ENCODE assay signal across 19 cellular contexts in the genomic region with DNA sequence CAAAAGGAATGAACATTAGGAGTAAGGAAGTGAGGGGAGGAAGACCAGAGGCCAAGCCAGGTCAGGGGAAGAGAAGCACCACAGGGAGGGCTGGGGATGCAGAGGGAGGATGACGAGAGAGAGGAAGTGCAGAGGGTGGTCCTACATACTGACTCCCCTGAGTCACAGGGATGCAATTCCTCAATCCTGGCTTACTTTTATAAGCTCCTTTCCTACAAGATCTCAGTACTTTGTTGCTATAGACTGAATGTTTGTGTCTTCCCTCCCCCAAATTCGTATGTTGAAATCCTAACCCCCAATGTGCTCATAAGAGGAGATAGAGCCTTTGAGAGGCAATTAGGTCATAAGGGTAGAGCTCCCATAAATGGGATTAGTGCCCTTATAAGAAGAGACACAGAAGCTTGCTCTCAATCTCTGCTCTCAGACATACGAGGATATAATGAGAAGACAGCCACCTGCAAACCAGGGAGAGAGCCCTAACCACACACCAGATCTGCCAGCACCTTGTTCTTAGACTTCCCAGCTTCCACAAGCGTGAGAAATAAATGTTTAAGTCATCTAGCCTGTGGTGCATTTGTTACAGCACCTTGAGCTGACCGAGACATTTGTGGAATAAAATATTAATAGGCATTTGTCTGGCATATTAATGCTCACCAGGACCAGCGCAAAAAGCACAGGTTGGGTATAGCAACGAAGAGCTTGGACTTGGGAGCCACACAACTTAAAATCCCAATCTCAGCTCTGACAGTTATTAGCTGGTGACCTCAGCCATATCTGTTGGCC.
"Had no signal": no experiment of that assay in that cellular context is flagged by ENCODE, and none has a peak within 500 bp of the region (broad histone marks: within the 10 kb centered on the region; RNA-seq: fewer than 3 reads in every experiment).

No MANE protein-coding gene starts in this region.

- H3K36me3 Mint-ChIP-seq: activated naive CD4-positive, alpha-beta T cell treated with anti-CD3 and anti-CD28 coated beads, Interleukin-2, amount 10 ng/mL, durations not matched to agents 7 days and 5 days; mesothelial cell of epicardium; naive thymus-derived CD8-positive, alpha-beta T cell had no signal

- H3K9me3 Mint-ChIP-seq: activated CD4-positive, alpha-beta memory T cell treated with anti-CD3 and anti-CD28 coated beads, Interleukin-2, amount 10 ng/mL, durations not matched to agents 7 days and 5 days; activated CD4-positive, alpha-beta T cell treated with anti-CD3 and anti-CD28 coated beads, Interleukin-2, amount 10 ng/mL, durations not matched to agents 24 days and 14 days; activated naive CD4-positive, alpha-beta T cell treated with anti-CD3 and anti-CD28 coated beads, Interleukin-2, amount 10 ng/mL, durations not matched to agents 7 days and 5 days; naive thymus-derived CD8-positive, alpha-beta T cell had no signal

- H3K27me3 ChIP-seq: hepatocyte, upper lobe of left lung had no signal

- DNase-seq: activated CD4-positive, alpha-beta memory T cell treated with anti-CD3 and anti-CD28 coated beads, Interleukin-2, amount 10 ng/mL, durations not matched to agents 7 days and 5 days; activated CD4-positive, alpha-beta T cell treated with anti-CD3 and anti-CD28 coated beads, Interleukin-2, amount 10 ng/mL, durations not matched to agents 24 days and 14 days; activated effector memory CD4-positive, alpha-beta T cell treated with Interleukin-2 at 50 U/mL for 16 hours; activated naive CD4-positive, alpha-beta T cell treated with anti-CD3 and anti-CD28 coated beads, Interleukin-2, amount 10 ng/mL, durations not matched to agents 7 days and 5 days; activated T-cell treated with anti-CD3 and anti-CD28 coated beads, Interleukin-2, amount 50 U/mL, for 72 hours; cortex of kidney; foreskin melanocyte; left ventricle myocardium inferior; mammary epithelial cell; naive thymus-derived CD8-positive, alpha-beta T cell; retina; stimulated activated CD4-positive, alpha-beta T cell treated with anti-CD3 and anti-CD28 coated beads, Interleukin-4, amount 100 ng/mL, for 1 hour; stimulated activated naive CD4-positive, alpha-beta T cell treated with Interleukin-2 at 50 U/mL for 16 hours; T-helper 17 cell; upper lobe of left lung had no signal

- H3K9me3 ChIP-seq: upper lobe of left lung had no signal

- H3K27ac ChIP-seq: epithelial cell of prostate, hepatocyte, left ventricle myocardium inferior, upper lobe of left lung had no signal

- H3K27ac Mint-ChIP-seq: activated CD4-positive, alpha-beta memory T cell treated with anti-CD3 and anti-CD28 coated beads, Interleukin-2, amount 10 ng/mL, durations not matched to agents 7 days and 5 days; activated CD4-positive, alpha-beta T cell treated with anti-CD3 and anti-CD28 coated beads, Interleukin-2, amount 10 ng/mL, durations not matched to agents 24 days and 14 days; activated naive CD4-positive, alpha-beta T cell treated with anti-CD3 and anti-CD28 coated beads, Interleukin-2, amount 10 ng/mL, durations not matched to agents 7 days and 5 days; activated T-cell treated with anti-CD3 and anti-CD28 coated beads, Interleukin-2, amount 50 U/mL, for 72 hours; mesothelial cell of epicardium; progenitor cell of endocrine pancreas had no signal

- H3K27me3 Mint-ChIP-seq: activated CD4-positive, alpha-beta memory T cell treated with anti-CD3 and anti-CD28 coated beads, Interleukin-2, amount 10 ng/mL, durations not matched to agents 7 days and 5 days; activated CD4-positive, alpha-beta T cell treated with anti-CD3 and anti-CD28 coated beads, Interleukin-2, amount 10 ng/mL, durations not matched to agents 24 days and 14 days; activated naive CD4-positive, alpha-beta T cell treated with anti-CD3 and anti-CD28 coated beads, Interleukin-2, amount 10 ng/mL, durations not matched to agents 7 days and 5 days; naive thymus-derived CD8-positive, alpha-beta T cell; progenitor cell of endocrine pancreas had no signal

- H3K4me1 ChIP-seq: left ventricle myocardium inferior, upper lobe of left lung had no signal

- ATAC-seq: activated T-cell treated with anti-CD3 and anti-CD28 coated beads, Interleukin-2, amount 50 U/mL, for 72 hours; naive thymus-derived CD8-positive, alpha-beta T cell; T-helper 17 cell had no signal

- H3K4me3 Mint-ChIP-seq: activated CD4-positive, alpha-beta memory T cell treated with anti-CD3 and anti-CD28 coated beads, Interleukin-2, amount 10 ng/mL, durations not matched to agents 7 days and 5 days; activated CD4-positive, alpha-beta T cell treated with anti-CD3 and anti-CD28 coated beads, Interleukin-2, amount 10 ng/mL, durations not matched to agents 24 days and 14 days; activated naive CD4-positive, alpha-beta T cell treated with anti-CD3 and anti-CD28 coated beads, Interleukin-2, amount 10 ng/mL, durations not matched to agents 7 days and 5 days; activated T-cell treated with anti-CD3 and anti-CD28 coated beads, Interleukin-2, amount 50 U/mL, for 72 hours; mesothelial cell of epicardium; naive thymus-derived CD8-positive, alpha-beta T cell; T-helper 17 cell had no signal

- H3K4me3 ChIP-seq: hepatocyte, left ventricle myocardium inferior, upper lobe of left lung had no signal

- H3K36me3 ChIP-seq: left ventricle myocardium inferior, upper lobe of left lung had no signal
